Comparison of ENCODE assay signal across 11 cellular contexts in genomic region chr5:123157797-123158528, GRCh38.
A peak's percentile ranks its signal among the peaks of the same experiment; 100 is the strongest.
DNase-seq lines count a peak whose midpoint lies in the region; ATAC-seq, FAIRE-seq and TF ChIP-seq lines count a peak whose summit lies in the region.
"Had no signal": no experiment of that assay in that cellular context is flagged by ENCODE, and none has a peak within 500 bp of the region (broad histone marks: within the 10 kb centered on the region; RNA-seq: fewer than 3 reads in every experiment).

No MANE protein-coding gene starts in this region.

- H3K4me3 ChIP-seq in gastrocnemius medialis (no peak overlapping the region), pancreas (no peak overlapping the region)

- H3K9me3 ChIP-seq in gastrocnemius medialis (no peaks in the 10 kb centered on the region), pancreas (no peaks in the 10 kb centered on the region)

- intact Hi-C loops in gastrocnemius medialis (cut with DNase I; ENCODE audit: low total_unique reads), result no loop called here
- intact Hi-C loops in pancreas (cut with DNase I), result no loop called here

- H3K4me1 ChIP-seq in gastrocnemius medialis (no peaks in the 10 kb centered on the region), pancreas (no peaks in the 10 kb centered on the region)
- H3K4me1 ChIP-seq: parathyroid adenoma had no signal

- peak; percentile 53 for ATAC-seq in GM21576 (IDR thresholded peaks at IDR 0.05; ENCODE audit: unreplicated experiment)
- ATAC-seq in gastrocnemius medialis, result no peak
- ATAC-seq in pancreas, result no peak

- FAIRE-seq in pancreas (lab: Jason Lieb, UNC) (no peak), D721Med (lab: Jason Lieb, UNC) (no peak)

- in situ Hi-C loops in gastrocnemius medialis (cut with MboI; ENCODE audit: low sequenced_read_pairs in 4 of 4), result no loop called here

- H3K36me3 ChIP-seq in gastrocnemius medialis (no peaks in the 10 kb centered on the region), pancreas (no peaks in the 10 kb centered on the region)

- 68 to 73% methylated on average over 11 of the region's 11 CpGs for WGBS in pancreas, 2 donors

- no peaks in the 10 kb centered on the region for H3K27me3 ChIP-seq in gastrocnemius medialis
- H3K27me3 ChIP-seq in pancreas, result no peaks in the 10 kb centered on the region

- peak; percentile 4 for DNase-seq in NCI-H460 (ENCODE audit: extremely low read depth, low read depth)
- peak; percentile 82 for DNase-seq in fibroblast of gingiva (ENCODE audit: low read depth)
- DNase-seq in stromal cell of bone marrow (ENCODE audit: low read depth), result peak; percentile 58
- DNase-seq in gastrocnemius medialis, result no peak
- DNase-seq in pancreas, result no peak
- DNase-seq in D721Med (ENCODE audit: insufficient read length, low spot score), result no peak
- no peak for DNase-seq in erythroblast (lab: John Stamatoyannopoulos, UW)
- DNase-seq: activated CD4-positive, alpha-beta T cell treated with anti-CD3 and anti-CD28 coated beads, Interleukin-2, amount 10 ng/mL, durations not matched to agents 7 days and 5 days; NCI-H748 treated with DMSO at 0.1 percent for 48 hours had no signal

- TF ChIP-seq CTCF in gastrocnemius medialis (IDR thresholded peaks at IDR 0.05 in 4 of 5, conservative IDR thresholded peaks at IDR 0.05 in 1 of 5), result no peak
- no peak for TF ChIP-seq CTCF in pancreas (IDR thresholded peaks at IDR 0.05)
- no peak for TF ChIP-seq CTCF in D721Med (IDR thresholded peaks at IDR 0.05; ENCODE audit: insufficient read depth, missing control alignments)

- H3K27ac ChIP-seq in gastrocnemius medialis, result no peak overlapping the region
- no peak overlapping the region for H3K27ac ChIP-seq in pancreas
- H3K27ac ChIP-seq: parathyroid adenoma had no signal

- TF ChIP-seq POLR2A in gastrocnemius medialis (IDR thresholded peaks at IDR 0.05), result no peak
- no peak for TF ChIP-seq POLR2A in erythroblast (IDR thresholded peaks at IDR 0.05; ENCODE audit: low read length)

Comparison
In these comparisons a context has a peak if more than half of its experiments do, and no peak if none do; other contexts are left out.
1. DNase-seq: peak in NCI-H460 (single experiment), fibroblast of gingiva (single experiment) and stromal cell of bone marrow (single experiment); none in gastrocnemius medialis (0 of 2), pancreas (0 of 6), D721Med (single experiment) and erythroblast (0 of 2).